ENCODE assay signal across 10 cellular contexts in the genomic region with DNA sequence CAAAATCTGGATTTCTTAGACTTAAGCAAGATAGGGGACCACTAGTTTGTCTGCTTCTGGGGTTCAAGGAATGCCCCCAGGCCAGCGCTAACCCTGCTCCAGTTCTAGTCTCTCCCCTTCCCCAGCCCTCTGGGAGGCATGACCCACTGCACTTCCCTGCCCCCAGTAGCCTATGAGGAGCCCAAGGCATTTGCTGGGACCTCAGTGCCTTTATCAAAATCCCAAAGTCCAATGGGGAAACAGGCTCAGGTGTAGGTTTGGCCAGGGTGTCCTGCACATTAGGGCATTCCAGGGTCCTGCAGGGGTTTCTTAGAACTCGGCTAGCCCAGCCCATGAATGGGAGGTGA. TPM values are rescaled to one million over a fixed set of nuclear protein-coding genes. Genes with fewer than 3 reads are reported as not detected.
DNase-seq lines count a peak whose midpoint lies in the region; ATAC-seq and TF ChIP-seq lines count a peak whose summit lies in the region.
"Had no signal": no experiment of that assay in that cellular context is flagged by ENCODE, and none has a peak within 500 bp of the region (broad histone marks: within the 10 kb centered on the region; RNA-seq: fewer than 3 reads in every experiment).

No MANE protein-coding gene starts in this region.

- H3K9me3 Mint-ChIP-seq in activated CD4-positive, alpha-beta T cell treated with anti-CD3 and anti-CD28 coated beads, Interleukin-2, amount 10 ng/mL, durations not matched to agents 7 days and 5 days, result no peaks in the 10 kb centered on the region

- H3K9me3 ChIP-seq in lower lobe of right lung (no peaks in the 10 kb centered on the region), thoracic aorta (no peaks in the 10 kb centered on the region), BE2C (no peaks in the 10 kb centered on the region; the same call in 1 of the 2 replicates)
- H3K9me3 ChIP-seq: mucosa of descending colon had no signal

- peaks cover 5% of the 10 kb centered on the region for H3K27me3 Mint-ChIP-seq in activated CD4-positive, alpha-beta T cell treated with anti-CD3 and anti-CD28 coated beads, Interleukin-2, amount 10 ng/mL, durations not matched to agents 7 days and 5 days

- intact Hi-C loops in lower lobe of right lung (cut with DNase I), result no loop called here

- H3K27me3 ChIP-seq in lower lobe of right lung (ENCODE audit: low read depth) (no peaks in the 10 kb centered on the region), thoracic aorta (replicated peaks; ENCODE audit: insufficient read depth) (no peaks in the 10 kb centered on the region), BE2C (peaks cover 39% of the 10 kb centered on the region)

- peak overlapping the region; percentile 68 for H3K4me3 ChIP-seq in astrocyte of the spinal cord (ENCODE audit: low read depth, low read length)
- H3K4me3 ChIP-seq in lower lobe of right lung, result peak overlapping the region; percentile 97
- H3K4me3 ChIP-seq in thoracic aorta, result peak overlapping the region; percentile 81
- H3K4me3 ChIP-seq in BE2C (ENCODE audit: low read depth, low read length), result no peak overlapping the region

- H3K4me1 ChIP-seq in lower lobe of right lung, result peaks cover 63% of the 10 kb centered on the region
- H3K4me1 ChIP-seq in thoracic aorta (ENCODE audit: control insufficient read depth in 1 of 2, low read depth in 2 of 2), result peaks cover 15 to 54% of the 10 kb centered on the region in 2 donors
- H3K4me1 ChIP-seq in BE2C, result no peaks in the 10 kb centered on the region

- ATAC-seq in lower lobe of right lung (no peak), thoracic aorta (ENCODE audit: insufficient number of reproducible peaks, low FRiP score, low read depth) (no peak)

- TF ChIP-seq CTCF in astrocyte of the spinal cord (IDR thresholded peaks at IDR 0.05; ENCODE audit: low read depth, low read length), result no peak
- TF ChIP-seq CTCF in lower lobe of right lung (IDR thresholded peaks at IDR 0.05), result no peak
- TF ChIP-seq CTCF in thoracic aorta (IDR thresholded peaks at IDR 0.05), result no peak
- TF ChIP-seq CTCF in BE2C (IDR thresholded peaks at IDR 0.05; ENCODE audit: low read depth, low read length), result no peak

- CTCF ChIA-PET in activated CD4-positive, alpha-beta T cell treated with anti-CD3 and anti-CD28 coated beads, Interleukin-2, amount 10 ng/mL, durations not matched to agents 7 days and 5 days (lab: Charles Lee), result interaction anchor here (1.0 to 5.1 kb wide), 4 partner anchors 14 to 111 kb away, joined by 3 to 53 read pairs (median 3); partner anchors contain the start of gene KDM8

- H3K4me1 Mint-ChIP-seq in activated CD4-positive, alpha-beta T cell treated with anti-CD3 and anti-CD28 coated beads, Interleukin-2, amount 10 ng/mL, durations not matched to agents 7 days and 5 days, result peaks cover 51% of the 10 kb centered on the region

- peaks cover 49% of the 10 kb centered on the region for H3K36me3 Mint-ChIP-seq in activated CD4-positive, alpha-beta T cell treated with anti-CD3 and anti-CD28 coated beads, Interleukin-2, amount 10 ng/mL, durations not matched to agents 7 days and 5 days (ENCODE audit: low read depth)

- POLR2A ChIA-PET in activated CD4-positive, alpha-beta T cell treated with anti-CD3 and anti-CD28 coated beads, Interleukin-2, amount 10 ng/mL, durations not matched to agents 7 days and 5 days (lab: Charles Lee), result interaction anchor here (1.0 kb wide), 1 partner anchor 80 kb away, joined by 4 read pairs; no protein-coding TSS in a partner anchor

- H3K4me3 Mint-ChIP-seq in activated CD4-positive, alpha-beta T cell treated with anti-CD3 and anti-CD28 coated beads, Interleukin-2, amount 10 ng/mL, durations not matched to agents 7 days and 5 days, result peak overlapping the region; percentile 95

- H3K36me3 ChIP-seq in lower lobe of right lung (peaks cover 8% of the 10 kb centered on the region), thoracic aorta (no peaks in the 10 kb centered on the region), BE2C (no peaks in the 10 kb centered on the region)

- H3K27ac Mint-ChIP-seq in activated CD4-positive, alpha-beta T cell treated with anti-CD3 and anti-CD28 coated beads, Interleukin-2, amount 10 ng/mL, durations not matched to agents 7 days and 5 days, result peak overlapping the region; percentile 92

- in situ Hi-C loops in astrocyte of the spinal cord (cut with HindIII; ENCODE audit: low sequenced_read_pairs), result no loop called here

- peak overlapping the region; percentile 100 for H3K27ac ChIP-seq in lower lobe of right lung
- peak overlapping the region; percentile 89 to 92 for H3K27ac ChIP-seq in thoracic aorta

- DNase-seq in activated CD4-positive, alpha-beta T cell treated with anti-CD3 and anti-CD28 coated beads, Interleukin-2, amount 10 ng/mL, durations not matched to agents 7 days and 5 days, result no peak
- no peak for DNase-seq in activated CD4-positive, alpha-beta T cell treated with anti-CD3 and anti-CD28 coated beads, Interleukin-2, amount 50 U/mL, for 1 hour
- no peak for DNase-seq in astrocyte of the spinal cord (ENCODE audit: low read depth, low spot score)
- no peak for DNase-seq in lower lobe of right lung
- no peak for DNase-seq in thoracic aorta (ENCODE audit: low spot score)
- DNase-seq in BE2C, result no peak
- no peak for DNase-seq in Kasumi-1 (lab: John Stamatoyannopoulos, UW)
- DNase-seq in A172 (ENCODE audit: low spot score), result no peak
- DNase-seq: NCI-H1436 had no signal

RNA-seq across cellular contexts. Expression of gene IL4R, which starts 1.2 kb away (rescaled TPM):
- total RNA-seq in activated CD4-positive, alpha-beta T cell treated with anti-CD3 and anti-CD28 coated beads, Interleukin-2, amount 10 ng/mL, durations not matched to agents 7 days and 5 days, result 100 to 1,000 TPM; 242 to 262 TPM
- total RNA-seq in lower lobe of right lung (143 TPM), thoracic aorta (100 to 1,000 TPM in 1 of 2 donors, 10 to 100 TPM in 1; 46.2 to 148 TPM)
- 0.28 TPM for polyA plus RNA-seq in BE2C (2012; ENCODE audit: insufficient read depth, insufficient read length, low read depth)
- total RNA-seq in A172 (2014; rRNA removed; shearing (Covaris generic)), result 21.2 and 25.6 TPM in 2 replicates

RNA-seq across cellular contexts. Expression of gene NSMCE1, which starts 46.4 kb away (rescaled TPM):
- 100 to 1,000 TPM in 1 of 2 experiments, 10 to 100 TPM in 1; 95.8 to 106 TPM for total RNA-seq in activated CD4-positive, alpha-beta T cell treated with anti-CD3 and anti-CD28 coated beads, Interleukin-2, amount 10 ng/mL, durations not matched to agents 7 days and 5 days
- total RNA-seq in lower lobe of right lung (53.0 TPM), thoracic aorta (10 to 100 TPM; 23.8 to 44.5 TPM)
- polyA plus RNA-seq in BE2C (2012; ENCODE audit: insufficient read depth, insufficient read length, low read depth), result 158 TPM
- total RNA-seq in A172 (2014; rRNA removed; shearing (Covaris generic)), result 96.6 and 104 TPM in 2 replicates
